ENCODE assay signal across 1 cellular context in genomic region chr3:98290916-98291315, GRCh38.
TF ChIP-seq lines count a peak whose summit lies in the region.

No MANE protein-coding gene starts in this region.

TF ChIP-seq in HepG2, 621 proteins besides CTCF, POLR2A, EP300 and RAD21 (continued from another document):
- peak; percentile 12; the same call in 1 of the 2 replicates for TF ChIP-seq NR2F6 (IDR thresholded peaks at IDR 0.05)
- TF ChIP-seq NR2F6 (CRISPR knock-in tag; IDR thresholded peaks at IDR 0.05), result no peak
- TF ChIP-seq ZNF407 (CRISPR knock-in tag; IDR thresholded peaks at IDR 0.05; ENCODE audit: not compliant biosample characterization), result no peak
